In genomic region chr14:23877111-23877510, GRCh38 we compare ENCODE assay signal across 12 cellular contexts.
A peak's percentile ranks its signal among the peaks of the same experiment; 100 is the strongest.
DNase-seq lines count a peak whose midpoint lies in the region; ATAC-seq and TF ChIP-seq lines count a peak whose summit lies in the region.
"Had no signal": no experiment of that assay in that cellular context is flagged by ENCODE, and none has a peak within 500 bp of the region (broad histone marks: within the 10 kb centered on the region; RNA-seq: fewer than 3 reads in every experiment).

No MANE protein-coding gene starts in this region.

- H3K27ac ChIP-seq in tibial nerve, result no peak overlapping the region
- H3K27ac ChIP-seq: gastroesophageal sphincter had no signal

- H3K4me1 ChIP-seq in tibial nerve, result no peaks in the 10 kb centered on the region
- H3K4me1 ChIP-seq: gastroesophageal sphincter had no signal

- no peak for TF ChIP-seq EP300 in tibial nerve (IDR thresholded peaks at IDR 0.05)

- peak; percentile 36 for DNase-seq in GM12864 (ENCODE audit: low read depth)
- DNase-seq in tibial nerve (ENCODE audit: low spot score in 2 of 2), result no peak
- DNase-seq in NCI-H1436 (lab: John Stamatoyannopoulos, UW), result no peak
- DNase-seq in left colon, result no peak
- no peak for DNase-seq in pons (ENCODE audit: low spot score)
- DNase-seq: DMS153; mucosa of descending colon; stimulated activated naive CD4-positive, alpha-beta T cell had no signal

- ATAC-seq in GM18873 (IDR thresholded peaks at IDR 0.05; ENCODE audit: low FRiP score, unreplicated experiment), result peak; percentile 49
- ATAC-seq in HG02571 (IDR thresholded peaks at IDR 0.05; ENCODE audit: unreplicated experiment), result peak; percentile 58
- ATAC-seq in HG03439 (IDR thresholded peaks at IDR 0.05; ENCODE audit: unreplicated experiment), result peak; percentile 70
- no peak for ATAC-seq in left colon
- ATAC-seq: gastroesophageal sphincter, mucosa of descending colon had no signal

- no peak for TF ChIP-seq POLR2A in tibial nerve (IDR thresholded peaks at IDR 0.05)

- H3K27me3 ChIP-seq in tibial nerve, result no peaks in the 10 kb centered on the region
- H3K27me3 ChIP-seq: gastroesophageal sphincter had no signal

- H3K4me3 ChIP-seq in GM12864 (ENCODE audit: low read depth, low read length), result no peak overlapping the region
- H3K4me3 ChIP-seq in tibial nerve, result no peak overlapping the region
- H3K4me3 ChIP-seq: gastroesophageal sphincter, mucosa of descending colon had no signal

- H3K36me3 ChIP-seq in tibial nerve, result no peaks in the 10 kb centered on the region
- H3K36me3 ChIP-seq: gastroesophageal sphincter had no signal

- H3K9me3 ChIP-seq in tibial nerve, result peaks cover 0 to 7% (median 0%) of the 10 kb centered on the region in 4 donors
- H3K9me3 ChIP-seq: mucosa of descending colon had no signal

- 87 to 88% methylated on average over 4 of the region's 4 CpGs for WGBS in tibial nerve, 2 donors

- TF ChIP-seq CTCF in GM12864 (IDR thresholded peaks at IDR 0.05; ENCODE audit: low read depth, low read length, missing control alignments) (no peak), tibial nerve (IDR thresholded peaks at IDR 0.05) (no peak)

- intact Hi-C loops in left colon (cut with DNase I, micrococcal nuclease), result no loop called here
